ENCODE assay signal across 2 cellular contexts in genomic region chr12:123231931-123232330, GRCh38.
TF ChIP-seq lines count a peak whose summit lies in the region.

No MANE protein-coding gene starts in this region.

TF ChIP-seq in SK-N-SH, 30 proteins besides CTCF, POLR2A, EP300 and RAD21 (continued from another document):
- TF ChIP-seq MAX (IDR thresholded peaks at IDR 0.05; ENCODE audit: low read depth) (no peak), GABPA (IDR thresholded peaks at IDR 0.05; ENCODE audit: low read depth) (no peak), NFIC (IDR thresholded peaks at IDR 0.05; ENCODE audit: borderline replicate concordance) (no peak), REST (IDR thresholded peaks at IDR 0.05; ENCODE audit: low read depth, low read length) (no peak), RCOR1 (IDR thresholded peaks at IDR 0.05; ENCODE audit: low read length) (no peak), RXRA (IDR thresholded peaks at IDR 0.05; ENCODE audit: borderline replicate concordance, low read depth) (no peak), FOXJ3 (CRISPR knock-in tag; IDR thresholded peaks at IDR 0.05) (no peak), JUND (IDR thresholded peaks at IDR 0.05) (no peak), FOSL2 (IDR thresholded peaks at IDR 0.05; ENCODE audit: borderline replicate concordance, low read depth) (no peak), TEAD4 (IDR thresholded peaks at IDR 0.05; ENCODE audit: borderline replicate concordance, insufficient read depth) (no peak)
- TF ChIP-seq, protein P1, sequence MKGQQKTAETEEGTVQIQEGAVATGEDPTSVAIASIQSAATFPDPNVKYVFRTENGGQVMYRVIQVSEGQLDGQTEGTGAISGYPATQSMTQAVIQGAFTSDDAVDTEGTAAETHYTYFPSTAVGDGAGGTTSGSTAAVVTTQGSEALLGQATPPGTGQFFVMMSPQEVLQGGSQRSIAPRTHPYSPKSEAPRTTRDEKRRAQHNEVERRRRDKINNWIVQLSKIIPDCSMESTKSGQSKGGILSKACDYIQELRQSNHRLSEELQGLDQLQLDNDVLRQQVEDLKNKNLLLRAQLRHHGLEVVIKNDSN (IDR thresholded peaks at IDR 0.05; ENCODE audit: borderline replicate concordance, low read depth) = no peak
TF ChIP-seq in SK-N-SH: peak in this region for 0.

TF ChIP-seq in SK-N-SH treated with all-trans-retinoic acid at 6 μM for 48 hours, 23 proteins besides CTCF, POLR2A, EP300 and RAD21 (continued from another document):
- TF ChIP-seq POU6F1 (CRISPR knock-in tag; IDR thresholded peaks at IDR 0.05; ENCODE audit: borderline replicate concordance, low read depth) (no peak), BACH2 (CRISPR knock-in tag; IDR thresholded peaks at IDR 0.05; ENCODE audit: borderline replicate concordance) (no peak), SNAI2 (CRISPR knock-in tag; IDR thresholded peaks at IDR 0.05) (no peak), CREB5 (CRISPR knock-in tag; IDR thresholded peaks at IDR 0.05; ENCODE audit: low read depth) (no peak), ZNF565 (CRISPR knock-in tag; conservative IDR thresholded peaks at IDR 0.05; ENCODE audit: low read depth) (no peak), ARNTL (CRISPR knock-in tag; IDR thresholded peaks at IDR 0.05; ENCODE audit: borderline replicate concordance, low read depth) (no peak), ZFP30 (CRISPR knock-in tag; IDR thresholded peaks at IDR 0.05) (no peak), RARB (CRISPR knock-in tag; IDR thresholded peaks at IDR 0.05) (no peak), ZFP3 (CRISPR knock-in tag; IDR thresholded peaks at IDR 0.05) (no peak), PPARA (CRISPR knock-in tag; IDR thresholded peaks at IDR 0.05; ENCODE audit: borderline replicate concordance) (no peak), ESRRG (CRISPR knock-in tag; IDR thresholded peaks at IDR 0.05) (no peak), OSR1 (CRISPR knock-in tag; IDR thresholded peaks at IDR 0.05) (no peak)
- TF ChIP-seq, protein P2, sequence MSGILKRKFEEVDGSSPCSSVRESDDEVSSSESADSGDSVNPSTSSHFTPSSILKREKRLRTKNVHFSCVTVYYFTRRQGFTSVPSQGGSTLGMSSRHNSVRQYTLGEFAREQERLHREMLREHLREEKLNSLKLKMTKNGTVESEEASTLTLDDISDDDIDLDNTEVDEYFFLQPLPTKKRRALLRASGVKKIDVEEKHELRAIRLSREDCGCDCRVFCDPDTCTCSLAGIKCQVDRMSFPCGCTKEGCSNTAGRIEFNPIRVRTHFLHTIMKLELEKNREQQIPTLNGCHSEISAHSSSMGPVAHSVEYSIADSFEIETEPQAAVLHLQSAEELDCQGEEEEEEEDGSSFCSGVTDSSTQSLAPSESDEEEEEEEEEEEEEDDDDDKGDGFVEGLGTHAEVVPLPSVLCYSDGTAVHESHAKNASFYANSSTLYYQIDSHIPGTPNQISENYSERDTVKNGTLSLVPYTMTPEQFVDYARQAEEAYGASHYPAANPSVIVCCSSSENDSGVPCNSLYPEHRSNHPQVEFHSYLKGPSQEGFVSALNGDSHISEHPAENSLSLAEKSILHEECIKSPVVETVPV (CRISPR knock-in tag; IDR thresholded peaks at IDR 0.05) = no peak
TF ChIP-seq in SK-N-SH treated with all-trans-retinoic acid at 6 μM for 48 hours: peak in this region for 0.
